In genomic region chr2:114786901-114787300, GRCh38 we compare ENCODE assay signal across 9 cellular contexts.
"Had no signal": no experiment of that assay in that cellular context is flagged by ENCODE, and none has a peak within 500 bp of the region (broad histone marks: within the 10 kb centered on the region; RNA-seq: fewer than 3 reads in every experiment).

No MANE protein-coding gene starts in this region.

- H2AFZ ChIP-seq: GM23248 had no signal

- ATAC-seq: HCT116 had no signal

- H3K4me1 ChIP-seq: HAP-1 had no signal

- H3K4me3 ChIP-seq: GM23248, HAP-1 had no signal

- DNase-seq: GM23248, GOT3, H7, HCEC 1CT, HFFc6 had no signal

- H3K36me3 ChIP-seq: HAP-1 had no signal

- FAIRE-seq: H1, H54 had no signal

- H3K27ac ChIP-seq: GM23248 had no signal

- H3K4me3 Mint-ChIP-seq: HFFc6 had no signal

- H3K27ac Mint-ChIP-seq: HFFc6 had no signal

- H3K9ac ChIP-seq: GM23248 had no signal

- H3K9me3 ChIP-seq: HAP-1 had no signal
